Comparison of ENCODE assay signal across 18 cellular contexts in genomic region chr15:58886921-58887320, GRCh38.
"Had no signal": no experiment of that assay in that cellular context is flagged by ENCODE, and none has a peak within 500 bp of the region (broad histone marks: within the 10 kb centered on the region; RNA-seq: fewer than 3 reads in every experiment).

No MANE protein-coding gene starts in this region.

- FAIRE-seq: kidney had no signal

- H3K9me3 ChIP-seq: body of pancreas, neutrophil had no signal

- ATAC-seq: activated CD8-positive, alpha-beta T cell treated with anti-CD3 and anti-CD28 coated beads, Interleukin-2, amount 10 ng/mL, durations not matched to agents 7 days and 5 days; body of pancreas; effector memory CD8-positive, alpha-beta T cell; left ventricle myocardium superior; stimulated activated memory B cell treated with anti-CD40 and anti-IgM and Interleukin-4, amounts not matched to agents 10 μg/mL and 1 μg/mL and 100 μg/mL, for 72 hours had no signal

- H3K4me3 ChIP-seq: body of pancreas, hepatocyte, smooth muscle cell had no signal

- H3K79me2 ChIP-seq: hepatocyte had no signal

- H3K27me3 ChIP-seq: body of pancreas, hepatocyte, neutrophil had no signal

- DNase-seq: activated CD4-positive, alpha-beta T cell treated with anti-CD3 and anti-CD28 coated beads for 1 hour; activated CD8-positive, alpha-beta T cell treated with anti-CD3 and anti-CD28 coated beads, Interleukin-2, amount 10 ng/mL, durations not matched to agents 7 days and 5 days; activated gamma-delta T cell; body of pancreas; cerebellar nuclear complex; effector memory CD8-positive, alpha-beta T cell; erythroblast; kidney; left ventricle myocardium superior; SHP77 treated with DMSO at 0.1 percent for 48 hours; stimulated activated CD4-positive, alpha-beta T cell treated with anti-CD3 and anti-CD28 coated beads, Interleukin-1b, Interleukin-23, amount 100 ng/mL, for 48 hours; T-helper 9 cell had no signal

- H3K27ac ChIP-seq: body of pancreas, hepatocyte, neutrophil had no signal

- H3K27me3 Mint-ChIP-seq: dendritic cell treated with granulocyte-macrophage colony-stimulating factor and Interleukin-4, amounts not matched to agents 40 ng/mL and 50 ng/mL, for 4 days; effector memory CD8-positive, alpha-beta T cell; stimulated activated memory B cell treated with anti-CD40 and anti-IgM and Interleukin-4, amounts not matched to agents 10 μg/mL and 1 μg/mL and 100 μg/mL, for 72 hours; type B pancreatic cell had no signal

- H3K9me3 Mint-ChIP-seq: dendritic cell treated with granulocyte-macrophage colony-stimulating factor and Interleukin-4, amounts not matched to agents 40 ng/mL and 50 ng/mL, for 4 days; effector memory CD8-positive, alpha-beta T cell; stimulated activated memory B cell treated with anti-CD40 and anti-IgM and Interleukin-4, amounts not matched to agents 10 μg/mL and 1 μg/mL and 100 μg/mL, for 72 hours; type B pancreatic cell had no signal

- H3K27ac Mint-ChIP-seq: activated CD8-positive, alpha-beta T cell treated with anti-CD3 and anti-CD28 coated beads, Interleukin-2, amount 10 ng/mL, durations not matched to agents 7 days and 5 days; dendritic cell treated with granulocyte-macrophage colony-stimulating factor and Interleukin-4, amounts not matched to agents 40 ng/mL and 50 ng/mL, for 4 days; stimulated activated memory B cell treated with anti-CD40 and anti-IgM and Interleukin-4, amounts not matched to agents 10 μg/mL and 1 μg/mL and 100 μg/mL, for 72 hours; type B pancreatic cell had no signal

- H3K4me2 ChIP-seq: hepatocyte, smooth muscle cell had no signal

- H3K4me1 Mint-ChIP-seq: stimulated activated memory B cell treated with anti-CD40 and anti-IgM and Interleukin-4, amounts not matched to agents 10 μg/mL and 1 μg/mL and 100 μg/mL, for 72 hours had no signal

- H2AFZ ChIP-seq: hepatocyte had no signal

- H3K4me1 ChIP-seq: body of pancreas had no signal

- H3K4me3 Mint-ChIP-seq: activated CD8-positive, alpha-beta T cell treated with anti-CD3 and anti-CD28 coated beads, Interleukin-2, amount 10 ng/mL, durations not matched to agents 7 days and 5 days; dendritic cell treated with granulocyte-macrophage colony-stimulating factor and Interleukin-4, amounts not matched to agents 40 ng/mL and 50 ng/mL, for 4 days; effector memory CD8-positive, alpha-beta T cell; stimulated activated memory B cell treated with anti-CD40 and anti-IgM and Interleukin-4, amounts not matched to agents 10 μg/mL and 1 μg/mL and 100 μg/mL, for 72 hours; type B pancreatic cell had no signal
